ENCODE assay signal across 2 cellular contexts in genomic region chr5:73438048-73438896, GRCh38.
TF ChIP-seq lines count a peak whose summit lies in the region.

No MANE protein-coding gene starts in this region.

TF ChIP-seq in SK-N-SH, 30 proteins besides CTCF, POLR2A, EP300 and RAD21 (continued from another document):
- TF ChIP-seq EZH2phosphoT487 (IDR thresholded peaks at IDR 0.05; ENCODE audit: borderline replicate concordance, low read depth) (no peak), NFIC (IDR thresholded peaks at IDR 0.05; ENCODE audit: borderline replicate concordance) (no peak), FOXJ3 (CRISPR knock-in tag; IDR thresholded peaks at IDR 0.05) (no peak), RCOR1 (IDR thresholded peaks at IDR 0.05; ENCODE audit: low read length) (no peak), NRF1 (IDR thresholded peaks at IDR 0.05; ENCODE audit: low read depth, low read length) (no peak), ZBTB33 (IDR thresholded peaks at IDR 0.05; ENCODE audit: borderline replicate concordance, low read depth) (no peak)
- TF ChIP-seq, protein P1, sequence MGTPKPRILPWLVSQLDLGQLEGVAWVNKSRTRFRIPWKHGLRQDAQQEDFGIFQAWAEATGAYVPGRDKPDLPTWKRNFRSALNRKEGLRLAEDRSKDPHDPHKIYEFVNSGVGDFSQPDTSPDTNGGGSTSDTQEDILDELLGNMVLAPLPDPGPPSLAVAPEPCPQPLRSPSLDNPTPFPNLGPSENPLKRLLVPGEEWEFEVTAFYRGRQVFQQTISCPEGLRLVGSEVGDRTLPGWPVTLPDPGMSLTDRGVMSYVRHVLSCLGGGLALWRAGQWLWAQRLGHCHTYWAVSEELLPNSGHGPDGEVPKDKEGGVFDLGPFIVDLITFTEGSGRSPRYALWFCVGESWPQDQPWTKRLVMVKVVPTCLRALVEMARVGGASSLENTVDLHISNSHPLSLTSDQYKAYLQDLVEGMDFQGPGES (IDR thresholded peaks at IDR 0.05; ENCODE audit: low read depth, low read length), result no peak
TF ChIP-seq in SK-N-SH: peak in this region for 0.

TF ChIP-seq in SK-N-SH treated with all-trans-retinoic acid at 6 μM for 48 hours, 23 proteins besides CTCF, POLR2A, EP300 and RAD21 (continued from another document):
- TF ChIP-seq CSRNP3 (CRISPR knock-in tag; IDR thresholded peaks at IDR 0.05) (no peak), PPARA (CRISPR knock-in tag; IDR thresholded peaks at IDR 0.05; ENCODE audit: borderline replicate concordance) (no peak), ZFP30 (CRISPR knock-in tag; IDR thresholded peaks at IDR 0.05) (no peak), TOX (CRISPR knock-in tag; IDR thresholded peaks at IDR 0.05; ENCODE audit: borderline replicate concordance) (no peak), ZNF565 (CRISPR knock-in tag; conservative IDR thresholded peaks at IDR 0.05; ENCODE audit: low read depth) (no peak), RARB (CRISPR knock-in tag; IDR thresholded peaks at IDR 0.05) (no peak)
- TF ChIP-seq, protein P2, sequence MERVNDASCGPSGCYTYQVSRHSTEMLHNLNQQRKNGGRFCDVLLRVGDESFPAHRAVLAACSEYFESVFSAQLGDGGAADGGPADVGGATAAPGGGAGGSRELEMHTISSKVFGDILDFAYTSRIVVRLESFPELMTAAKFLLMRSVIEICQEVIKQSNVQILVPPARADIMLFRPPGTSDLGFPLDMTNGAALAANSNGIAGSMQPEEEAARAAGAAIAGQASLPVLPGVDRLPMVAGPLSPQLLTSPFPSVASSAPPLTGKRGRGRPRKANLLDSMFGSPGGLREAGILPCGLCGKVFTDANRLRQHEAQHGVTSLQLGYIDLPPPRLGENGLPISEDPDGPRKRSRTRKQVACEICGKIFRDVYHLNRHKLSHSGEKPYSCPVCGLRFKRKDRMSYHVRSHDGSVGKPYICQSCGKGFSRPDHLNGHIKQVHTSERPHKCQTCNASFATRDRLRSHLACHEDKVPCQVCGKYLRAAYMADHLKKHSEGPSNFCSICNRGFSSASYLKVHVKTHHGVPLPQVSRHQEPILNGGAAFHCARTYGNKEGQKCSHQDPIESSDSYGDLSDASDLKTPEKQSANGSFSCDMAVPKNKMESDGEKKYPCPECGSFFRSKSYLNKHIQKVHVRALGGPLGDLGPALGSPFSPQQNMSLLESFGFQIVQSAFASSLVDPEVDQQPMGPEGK (CRISPR knock-in tag; IDR thresholded peaks at IDR 0.05; ENCODE audit: borderline replicate concordance), result no peak
